Comparison of ENCODE assay signal across 1 cellular context in genomic region chr7:103660455-103661371, GRCh38.
TF ChIP-seq lines count a peak whose summit lies in the region.

No MANE protein-coding gene starts in this region.

TF ChIP-seq in K562, 482 proteins besides CTCF, POLR2A, EP300 and RAD21 (continued from another document and continues in another):
- TF ChIP-seq KDM1A (IDR thresholded peaks at IDR 0.05) (0 out of 4 replicates have a peak, but pooled peaks of 1 of the 2 experiments have one; percentile 24), FOXA3 (CRISPR knock-in tag; conservative IDR thresholded peaks at IDR 0.05 in 1 of 2, IDR thresholded peaks at IDR 0.05 in 1 of 2) (peak; percentile 99 to 100), ZBTB40 (IDR thresholded peaks at IDR 0.05) (peak; percentile 35; the same call in 1 of the 2 replicates), ZBTB40 (CRISPR knock-in tag; IDR thresholded peaks at IDR 0.05) (no peak), NFIC (IDR thresholded peaks at IDR 0.05) (0 out of 2 replicates have a peak, but pooled peaks have one; percentile 11), ADNP (tag; IDR thresholded peaks at IDR 0.05) (0 out of 2 replicates have a peak, but pooled peaks have one; percentile 29), FOXM1 (IDR thresholded peaks at IDR 0.05; ENCODE audit: low read depth) (0 out of 2 replicates have a peak, but pooled peaks have one; percentile 32), FOXM1 (CRISPR knock-in tag; IDR thresholded peaks at IDR 0.05; ENCODE audit: low read depth) (no peak), ZC3H8 (IDR thresholded peaks at IDR 0.05) (no peak), ZNF318 (IDR thresholded peaks at IDR 0.05; ENCODE audit: borderline replicate concordance in 1 of 2, low read depth in 1 of 2) (peak in 1 of 2 experiments; percentile 94; a peak in 2 of 4 replicates), ZNF644 (tag; IDR thresholded peaks at IDR 0.05; ENCODE audit: low read depth) (peak; percentile 82; the same call in 1 of the 2 replicates), CHAMP1 (IDR thresholded peaks at IDR 0.05) (0 out of 2 replicates have a peak, but pooled peaks have one; percentile 59), ZNF121 (CRISPR knock-in tag; conservative IDR thresholded peaks at IDR 0.05) (no peak), POLR3A (IDR thresholded peaks at IDR 0.05; ENCODE audit: borderline replicate concordance, extremely low read depth, insufficient read depth, insufficient read length) (no peak), ZNF507 (tag; conservative IDR thresholded peaks at IDR 0.05) (no peak), CREBBP (IDR thresholded peaks at IDR 0.05; ENCODE audit: low read depth, low read length) (no peak), BHLHE40 (IDR thresholded peaks at IDR 0.05; ENCODE audit: low read length) (peak; percentile 80), SMAD4 (CRISPR knock-in tag; conservative IDR thresholded peaks at IDR 0.05) (peak; percentile 31), ZNF316 (IDR thresholded peaks at IDR 0.05) (no peak), ELF2 (CRISPR knock-in tag; IDR thresholded peaks at IDR 0.05) (no peak), SMARCA4 (IDR thresholded peaks at IDR 0.05) (peak; percentile 76; the same call in 1 of the 2 replicates), SMARCE1 (IDR thresholded peaks at IDR 0.05) (peak; percentile 81), ZNF431 (CRISPR knock-in tag; IDR thresholded peaks at IDR 0.05) (no peak), ZNF274 (IDR thresholded peaks at IDR 0.05; ENCODE audit: borderline replicate concordance, low read depth, low read length) (no peak), CGGBP1 (CRISPR knock-in tag; IDR thresholded peaks at IDR 0.05) (no peak), TOE1 (IDR thresholded peaks at IDR 0.05; ENCODE audit: borderline replicate concordance) (peak; percentile 54; the same call in 1 of the 2 replicates), TOE1 (CRISPR knock-in tag; IDR thresholded peaks at IDR 0.05; ENCODE audit: borderline replicate concordance, low read depth) (no peak), NR2C2 (CRISPR knock-in tag; IDR thresholded peaks at IDR 0.05) (peak; percentile 73; the same call in 1 of the 2 replicates), NR2C2 (tag; IDR thresholded peaks at IDR 0.05) (peak; percentile 94), XRCC4 (IDR thresholded peaks at IDR 0.05; ENCODE audit: extremely low read depth, insufficient read depth, insufficient read length) (no peak), RBM34 (IDR thresholded peaks at IDR 0.05; ENCODE audit: borderline replicate concordance, insufficient read depth, low read length) (no peak), TAL1 (IDR thresholded peaks at IDR 0.05) (peak; percentile 33; the same call in 1 of the 2 replicates), ZNF174 (CRISPR knock-in tag; IDR thresholded peaks at IDR 0.05) (no peak), NCOR1 (IDR thresholded peaks at IDR 0.05) (peak; percentile 49; the same call in 1 of the 2 replicates), CTBP1 (IDR thresholded peaks at IDR 0.05; ENCODE audit: borderline replicate concordance) (peak; percentile 82; the same call in 1 of the 2 replicates), LCOR (CRISPR knock-in tag; IDR thresholded peaks at IDR 0.05) (no peak), MEIS2 (IDR thresholded peaks at IDR 0.05; ENCODE audit: partially characterized antibody) (peak; percentile 83)
- TF ChIP-seq, protein P1, sequence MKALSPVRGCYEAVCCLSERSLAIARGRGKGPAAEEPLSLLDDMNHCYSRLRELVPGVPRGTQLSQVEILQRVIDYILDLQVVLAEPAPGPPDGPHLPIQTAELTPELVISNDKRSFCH (CRISPR knock-in tag; IDR thresholded peaks at IDR 0.05), result no peak
- TF ChIP-seq, protein P1 (tag; IDR thresholded peaks at IDR 0.05), result no peak
- TF ChIP-seq, protein P2, sequence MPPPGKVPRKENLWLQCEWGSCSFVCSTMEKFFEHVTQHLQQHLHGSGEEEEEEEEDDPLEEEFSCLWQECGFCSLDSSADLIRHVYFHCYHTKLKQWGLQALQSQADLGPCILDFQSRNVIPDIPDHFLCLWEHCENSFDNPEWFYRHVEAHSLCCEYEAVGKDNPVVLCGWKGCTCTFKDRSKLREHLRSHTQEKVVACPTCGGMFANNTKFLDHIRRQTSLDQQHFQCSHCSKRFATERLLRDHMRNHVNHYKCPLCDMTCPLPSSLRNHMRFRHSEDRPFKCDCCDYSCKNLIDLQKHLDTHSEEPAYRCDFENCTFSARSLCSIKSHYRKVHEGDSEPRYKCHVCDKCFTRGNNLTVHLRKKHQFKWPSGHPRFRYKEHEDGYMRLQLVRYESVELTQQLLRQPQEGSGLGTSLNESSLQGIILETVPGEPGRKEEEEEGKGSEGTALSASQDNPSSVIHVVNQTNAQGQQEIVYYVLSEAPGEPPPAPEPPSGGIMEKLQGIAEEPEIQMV (tag; conservative IDR thresholded peaks at IDR 0.05; ENCODE audit: low read depth), result no peak
